Comparison of ENCODE assay signal across 13 cellular contexts in genomic region chr3:128874481-128875180, GRCh38. TPM values are rescaled to one million over a fixed set of nuclear protein-coding genes. Genes with fewer than 3 reads are reported as not detected.
DNase-seq lines count a peak whose midpoint lies in the region; ATAC-seq and TF ChIP-seq lines count a peak whose summit lies in the region.
"Had no signal": no experiment of that assay in that cellular context is flagged by ENCODE, and none has a peak within 500 bp of the region (broad histone marks: within the 10 kb centered on the region; RNA-seq: fewer than 3 reads in every experiment).

No MANE protein-coding gene starts in this region.

- H3K4me1 Mint-ChIP-seq in activated naive CD8-positive, alpha-beta T cell (ENCODE audit: low read depth): peaks cover 29% of the 10 kb centered on the region
- peaks cover 22% of the 10 kb centered on the region for H3K4me1 Mint-ChIP-seq in activated naive CD8-positive, alpha-beta T cell treated with anti-CD3 and anti-CD28 coated beads for 36 hours
- peaks cover 25% of the 10 kb centered on the region for H3K4me1 Mint-ChIP-seq in T-helper 17 cell
- H3K4me1 Mint-ChIP-seq in nephron: peaks cover 43% of the 10 kb centered on the region
- peaks cover 31% of the 10 kb centered on the region for H3K4me1 Mint-ChIP-seq in activated T-cell treated with anti-CD3 and anti-CD28 coated beads, Interleukin-2, amount 50 U/mL, for 24 hours (ENCODE audit: low read depth)

- H3K4me3 ChIP-seq in skeletal muscle tissue (ENCODE audit: low read length in 3 of 3): no peak overlapping the region
- H3K4me3 ChIP-seq: A549 had no signal

- H3K27ac ChIP-seq in skeletal muscle tissue (ENCODE audit: low read depth, low read length): peak overlapping the region; percentile 27
- H3K27ac ChIP-seq: A549 had no signal

- no peaks in the 10 kb centered on the region for H3K36me3 Mint-ChIP-seq in activated naive CD8-positive, alpha-beta T cell
- H3K36me3 Mint-ChIP-seq in activated naive CD8-positive, alpha-beta T cell treated with anti-CD3 and anti-CD28 coated beads for 36 hours: peaks cover 14% of the 10 kb centered on the region
- H3K36me3 Mint-ChIP-seq in T-helper 17 cell (ENCODE audit: low read depth) (no peaks in the 10 kb centered on the region), nephron (ENCODE audit: low read depth) (no peaks in the 10 kb centered on the region)
- peaks cover 20% of the 10 kb centered on the region for H3K36me3 Mint-ChIP-seq in activated T-cell treated with anti-CD3 and anti-CD28 coated beads, Interleukin-2, amount 50 U/mL, for 24 hours (ENCODE audit: low read depth)

- H3K27ac Mint-ChIP-seq in activated naive CD8-positive, alpha-beta T cell: peak overlapping the region; percentile 13
- H3K27ac Mint-ChIP-seq in activated naive CD8-positive, alpha-beta T cell treated with anti-CD3 and anti-CD28 coated beads for 36 hours: no peak overlapping the region
- H3K27ac Mint-ChIP-seq in T-helper 17 cell (peak overlapping the region; percentile 21), nephron (peak overlapping the region; percentile 5 to 61 (median 13))
- H3K27ac Mint-ChIP-seq in activated T-cell treated with anti-CD3 and anti-CD28 coated beads, Interleukin-2, amount 50 U/mL, for 24 hours: no peak overlapping the region

- no peaks in the 10 kb centered on the region for H3K27me3 Mint-ChIP-seq in activated naive CD8-positive, alpha-beta T cell
- H3K27me3 Mint-ChIP-seq in activated naive CD8-positive, alpha-beta T cell treated with anti-CD3 and anti-CD28 coated beads for 36 hours: no peaks in the 10 kb centered on the region
- H3K27me3 Mint-ChIP-seq in T-helper 17 cell (no peaks in the 10 kb centered on the region), nephron (ENCODE audit: low read depth) (no peaks in the 10 kb centered on the region)
- H3K27me3 Mint-ChIP-seq in activated T-cell treated with anti-CD3 and anti-CD28 coated beads, Interleukin-2, amount 50 U/mL, for 24 hours: no peaks in the 10 kb centered on the region
- H3K27me3 Mint-ChIP-seq: CD4-positive, alpha-beta T cell had no signal

- H3K36me3 ChIP-seq in skeletal muscle tissue (ENCODE audit: control insufficient read depth in 3 of 3, insufficient read depth in 3 of 3, low read length in 3 of 3): no peaks in the 10 kb centered on the region

- H3K4me1 ChIP-seq in skeletal muscle tissue (ENCODE audit: control insufficient read depth in 3 of 3, insufficient read depth in 3 of 3, low read length in 3 of 3): peaks cover 11 to 31% (median 30%) of the 10 kb centered on the region in 3 donors

- H3K9me3 ChIP-seq in T-helper 17 cell (ENCODE audit: control insufficient read depth, low read length, poor library complexity, severe bottlenecking) (no peaks in the 10 kb centered on the region), skeletal muscle tissue (ENCODE audit: control insufficient read depth in 3 of 3, low read length in 3 of 3) (no peaks in the 10 kb centered on the region)
- H3K9me3 ChIP-seq: A549, Caco-2 had no signal

- no peak for DNase-seq in activated naive CD8-positive, alpha-beta T cell treated with anti-CD3 and anti-CD28 coated beads for 36 hours
- DNase-seq in T-helper 17 cell: no peak
- no peak for DNase-seq in activated T-cell treated with anti-CD3 and anti-CD28 coated beads, Interleukin-2, amount 50 U/mL, for 24 hours
- DNase-seq: DMS53, NCI-H1694 treated with DMSO at 0.1 percent for 48 hours, NCI-H774 had no signal

- TF ChIP-seq CTCF in nephron (IDR thresholded peaks at IDR 0.05; ENCODE audit: unreplicated experiment in 3 of 3): no peak

- no peaks in the 10 kb centered on the region for H3K27me3 ChIP-seq in skeletal muscle tissue (ENCODE audit: control insufficient read depth in 3 of 3, insufficient read depth in 3 of 3, low read length in 3 of 3)

- no peak overlapping the region for H3K4me3 Mint-ChIP-seq in activated naive CD8-positive, alpha-beta T cell
- no peak overlapping the region for H3K4me3 Mint-ChIP-seq in activated naive CD8-positive, alpha-beta T cell treated with anti-CD3 and anti-CD28 coated beads for 36 hours
- H3K4me3 Mint-ChIP-seq in T-helper 17 cell: no peak overlapping the region
- H3K4me3 Mint-ChIP-seq in nephron: peak overlapping the region in 1 of 3 experiments; percentile 24
- H3K4me3 Mint-ChIP-seq in activated T-cell treated with anti-CD3 and anti-CD28 coated beads, Interleukin-2, amount 50 U/mL, for 24 hours: no peak overlapping the region
- H3K4me3 Mint-ChIP-seq: CD4-positive, alpha-beta T cell had no signal

- ATAC-seq in T-helper 17 cell (no peak), GM18511 (IDR thresholded peaks at IDR 0.05; ENCODE audit: unreplicated experiment) (no peak)

- H3K9ac ChIP-seq in skeletal muscle tissue (ENCODE audit: low read depth in 1 of 3, low read length in 3 of 3): no peak overlapping the region

- no peaks in the 10 kb centered on the region for H3K9me3 Mint-ChIP-seq in activated naive CD8-positive, alpha-beta T cell (ENCODE audit: low read depth)
- no peaks in the 10 kb centered on the region for H3K9me3 Mint-ChIP-seq in activated naive CD8-positive, alpha-beta T cell treated with anti-CD3 and anti-CD28 coated beads for 36 hours
- no peaks in the 10 kb centered on the region for H3K9me3 Mint-ChIP-seq in nephron
- H3K9me3 Mint-ChIP-seq in activated T-cell treated with anti-CD3 and anti-CD28 coated beads, Interleukin-2, amount 50 U/mL, for 24 hours: no peaks in the 10 kb centered on the region
- H3K9me3 Mint-ChIP-seq: CD4-positive, alpha-beta T cell had no signal

RNA-seq across cellular contexts. Expression of gene ACAD9, which starts 4.8 kb away (rescaled TPM):
- total RNA-seq in activated naive CD8-positive, alpha-beta T cell treated with anti-CD3 and anti-CD28 coated beads for 36 hours: 10 to 100 TPM; 47.5 to 47.6 TPM
- total RNA-seq in T-helper 17 cell (10 to 100 TPM; 37.0 to 62.4 TPM), skeletal muscle tissue (32.9 TPM)

Comparison
In these comparisons a context has a peak if more than half of its experiments do, and no peak if none do; other contexts are left out.
1. H3K27ac Mint-ChIP-seq: peak in activated naive CD8-positive, alpha-beta T cell (single experiment), T-helper 17 cell (single experiment) and nephron (3 of 3); none in activated naive CD8-positive, alpha-beta T cell treated with anti-CD3 and anti-CD28 coated beads for 36 hours (single experiment) and activated T-cell treated with anti-CD3 and anti-CD28 coated beads, Interleukin-2, amount 50 U/mL, for 24 hours (single experiment).